ENCODE assay signal across 8 cellular contexts in the genomic region with DNA sequence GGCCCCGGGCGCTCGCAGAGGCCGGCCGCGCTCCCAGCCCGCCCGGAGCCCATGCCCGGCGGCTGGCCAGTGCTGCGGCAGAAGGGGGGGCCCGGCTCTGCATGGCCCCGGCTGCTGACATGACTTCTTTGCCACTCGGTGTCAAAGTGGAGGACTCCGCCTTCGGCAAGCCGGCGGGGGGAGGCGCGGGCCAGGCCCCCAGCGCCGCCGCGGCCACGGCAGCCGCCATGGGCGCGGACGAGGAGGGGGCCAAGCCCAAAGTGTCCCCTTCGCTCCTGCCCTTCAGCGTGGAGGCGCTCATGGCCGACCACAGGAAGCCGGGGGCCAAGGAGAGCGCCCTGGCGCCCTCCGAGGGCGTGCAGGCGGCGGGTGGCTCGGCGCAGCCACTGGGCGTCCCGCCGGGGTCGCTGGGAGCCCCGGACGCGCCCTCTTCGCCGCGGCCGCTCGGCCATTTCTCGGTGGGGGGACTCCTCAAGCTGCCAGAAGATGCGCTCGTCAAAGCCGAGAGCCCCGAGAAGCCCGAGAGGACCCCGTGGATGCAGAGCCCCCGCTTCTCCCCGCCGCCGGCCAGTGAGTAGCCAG. TPM values are rescaled to one million over a fixed set of nuclear protein-coding genes. Genes with fewer than 3 reads are reported as not detected.
DNase-seq lines count a peak whose midpoint lies in the region; ATAC-seq and TF ChIP-seq lines count a peak whose summit lies in the region.

No MANE protein-coding gene starts in this region.

- H3K4me1 ChIP-seq in PC-3 (ENCODE audit: insufficient read depth, low read length) (peaks cover 3% of the 10 kb centered on the region; the same call in 1 of the 2 replicates), gastrocnemius medialis (peaks cover 10 to 21% of the 10 kb centered on the region in 2 donors)

- no peak for DNase-seq in HFF-Myc (ENCODE audit: extremely low read depth, low read depth)
- DNase-seq in PC-3 = no peak
- peak; percentile 23 for DNase-seq in glomerular visceral epithelial cell (ENCODE audit: extremely low spot score)
- no peak for DNase-seq in gastrocnemius medialis
- DNase-seq in DMS79 treated with DMSO at 0.1 percent for 48 hours (lab: John Stamatoyannopoulos, UW) = no peak
- DNase-seq in anterior cingulate cortex (lab: John Stamatoyannopoulos, UW) = no peak
- DNase-seq in CD1c-positive myeloid dendritic cell (ENCODE audit: extremely low spot score) = no peak

- no peaks in the 10 kb centered on the region for H4K20me1 ChIP-seq in PC-3 (ENCODE audit: low read length)

- H3K27ac ChIP-seq in PC-3 (ENCODE audit: low read length) = no peak overlapping the region
- H3K27ac ChIP-seq in gastrocnemius medialis = peak overlapping the region; percentile 18 to 67 (median 62)

- H3K4me2 ChIP-seq in PC-3 (ENCODE audit: low read length) = peak overlapping the region; percentile 95

- in situ Hi-C loops in gastrocnemius medialis (cut with MboI; ENCODE audit: low sequenced_read_pairs in 4 of 4) = no loop called here

- no peaks in the 10 kb centered on the region for H3K9me2 ChIP-seq in PC-3 (replicated peaks; ENCODE audit: low read length)

- CTCF ChIA-PET in PC-3 (lab: Charles Lee) = no interaction called here

- H3K36me3 ChIP-seq in PC-3 (ENCODE audit: low read depth, low read length) = no peaks in the 10 kb centered on the region
- peaks cover 0 to 5% of the 10 kb centered on the region in 2 donors for H3K36me3 ChIP-seq in gastrocnemius medialis

- H3K4me3 ChIP-seq in HFF-Myc (replicated peaks; ENCODE audit: low read depth, low read length) (peak overlapping the region; percentile 89), PC-3 (ENCODE audit: low read length) (peak overlapping the region; percentile 86), gastrocnemius medialis (peak overlapping the region; percentile 54 to 81 (median 70))

- intact Hi-C loops in PC-3 (cut with micrococcal nuclease) = loop anchor here (5.0 kb wide), 1 partner anchor 198 kb away; no protein-coding TSS in a partner anchor
- intact Hi-C loops in gastrocnemius medialis (cut with DNase I; ENCODE audit: low total_unique reads) = no loop called here

- peak overlapping the region; percentile 60 for H3K9ac ChIP-seq in PC-3 (ENCODE audit: low read length)

- H3K27me3 ChIP-seq in PC-3 (ENCODE audit: low read length) (peaks cover 18% of the 10 kb centered on the region), gastrocnemius medialis (peaks cover 84 to 93% (median 88%) of the 10 kb centered on the region in 3 donors)

- peaks cover 10% of the 10 kb centered on the region for H3K79me2 ChIP-seq in PC-3 (ENCODE audit: low read length)

- ATAC-seq in GM18498 (IDR thresholded peaks at IDR 0.05; ENCODE audit: unreplicated experiment) (peak; percentile 36), PC-3 (peak; percentile 35), gastrocnemius medialis (peak; percentile 45 to 49)

- H3K9me3 ChIP-seq in PC-3 (ENCODE audit: low read length) (no peaks in the 10 kb centered on the region), gastrocnemius medialis (no peaks in the 10 kb centered on the region)

- TF ChIP-seq CTCF in HFF-Myc (IDR thresholded peaks at IDR 0.05; ENCODE audit: low read depth, low read length, missing control alignments) (no peak), PC-3 (conservative IDR thresholded peaks at IDR 0.05; ENCODE audit: low read depth, low read length) (no peak), gastrocnemius medialis (IDR thresholded peaks at IDR 0.05 in 4 of 5, conservative IDR thresholded peaks at IDR 0.05 in 1 of 5) (no peak)

- peak overlapping the region; percentile 71 for H2AFZ ChIP-seq in PC-3 (ENCODE audit: low read length)

- H3F3A ChIP-seq in PC-3 (ENCODE audit: low read length, unreplicated experiment) = no peaks in the 10 kb centered on the region

- POLR2A ChIA-PET in PC-3 (lab: Charles Lee; ENCODE audit: unreplicated experiment) = no interaction called here

- BruUV-seq in PC-3 (replicated peaks; lab: Mats Ljungman, UMichigan) = no TSS peak

- TF ChIP-seq POLR2A in gastrocnemius medialis (IDR thresholded peaks at IDR 0.05) = peak in 1 of 2 donors; percentile 48

RNA-seq across cellular contexts. Expression of a gene that starts 0.4 kb away (rescaled TPM):
- total RNA-seq in PC-3 (2014; rRNA removed) (7.5 and 10.4 TPM in 2 replicates), gastrocnemius medialis (1 to 10 TPM; 1.2 to 4.4 (median 2.5) TPM)
